ENCODE assay signal across 25 cellular contexts in the genomic region with DNA sequence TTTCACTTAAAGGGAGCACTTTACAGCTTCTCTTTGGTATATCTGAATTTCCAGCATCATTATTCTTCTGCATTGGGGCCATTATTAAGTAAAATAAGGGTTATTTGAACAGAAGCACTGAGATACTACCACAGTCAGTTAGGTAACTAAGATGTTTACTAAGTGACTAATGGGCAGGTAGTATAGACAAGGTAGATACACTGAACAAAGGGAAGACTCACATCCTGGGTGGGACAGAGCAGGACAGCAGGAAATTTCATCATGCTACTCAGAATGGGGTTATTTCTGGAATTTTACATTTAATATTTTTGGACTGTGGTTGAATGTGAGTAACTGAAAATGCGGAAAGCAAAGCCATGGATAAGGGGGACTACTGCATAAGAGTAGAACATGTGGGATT.
"Had no signal": no experiment of that assay in that cellular context is flagged by ENCODE, and none has a peak within 500 bp of the region (broad histone marks: within the 10 kb centered on the region; RNA-seq: fewer than 3 reads in every experiment).

No MANE protein-coding gene starts in this region.

- H3K27me3 ChIP-seq: Peyer's patch had no signal

- ATAC-seq: activated CD4-positive, alpha-beta T cell treated with anti-CD3 and anti-CD28 coated beads for 36 hours; activated T-cell treated with anti-CD3 and anti-CD28 coated beads, Interleukin-2, amount 50 U/mL, for 72 hours; T-cell had no signal

- H3K9me3 ChIP-seq: Peyer's patch had no signal

- DNase-seq: activated CD4-positive, alpha-beta memory T cell treated with anti-CD3 and anti-CD28 coated beads, Interleukin-2, amount 10 ng/mL, durations not matched to agents 7 days and 5 days; activated CD4-positive, alpha-beta T cell treated with anti-CD3 and anti-CD28 coated beads for 36 hours; activated CD4-positive, alpha-beta T cell treated with anti-CD3 and anti-CD28 coated beads, Interleukin-2, amount 50 U/mL, for 1 hour; activated CD8-positive, alpha-beta memory T cell treated with anti-CD3 and anti-CD28 coated beads, Interleukin-2, amount 50 U/mL, for 4 hours; activated gamma-delta T cell treated with Interleukin-2 at 50 U/mL for 16 hours; activated naive CD4-positive, alpha-beta T cell treated with anti-CD3 and anti-CD28 coated beads, Interleukin-2, amount 10 ng/mL, durations not matched to agents 7 days and 5 days; activated naive CD8-positive, alpha-beta T cell treated with anti-CD3 and anti-CD28 coated beads for 36 hours; activated T-cell treated with anti-CD3 and anti-CD28 coated beads, Interleukin-2, amount 50 U/mL, for 72 hours; central memory CD4-positive, alpha-beta T cell; MM.1S; NCI-H1105; NCI-H1436; NCI-H187 treated with DMSO at 0.1 percent for 48 hours; NCI-H2081 treated with DMSO at 0.1 percent for 48 hours; NCI-H2171; NCI-H2227 treated with DMSO at 0.1 percent for 48 hours; NCI-H526; NCI-H774; OCI-M1; Peyer's patch; SHP77 treated with DMSO at 0.1 percent for 48 hours; T-cell; T-helper 2 cell; T1000 had no signal

- H3K4me3 ChIP-seq: Peyer's patch had no signal

- H3K4me3 Mint-ChIP-seq: activated CD4-positive, alpha-beta memory T cell treated with anti-CD3 and anti-CD28 coated beads, Interleukin-2, amount 10 ng/mL, durations not matched to agents 7 days and 5 days; activated CD4-positive, alpha-beta T cell treated with anti-CD3 and anti-CD28 coated beads for 36 hours; activated naive CD4-positive, alpha-beta T cell treated with anti-CD3 and anti-CD28 coated beads, Interleukin-2, amount 10 ng/mL, durations not matched to agents 7 days and 5 days; activated naive CD8-positive, alpha-beta T cell treated with anti-CD3 and anti-CD28 coated beads for 36 hours; activated T-cell treated with anti-CD3 and anti-CD28 coated beads, Interleukin-2, amount 50 U/mL, for 72 hours; T-cell had no signal

- H3K27me3 Mint-ChIP-seq: activated CD4-positive, alpha-beta memory T cell treated with anti-CD3 and anti-CD28 coated beads, Interleukin-2, amount 10 ng/mL, durations not matched to agents 7 days and 5 days; activated CD4-positive, alpha-beta T cell treated with anti-CD3 and anti-CD28 coated beads for 36 hours; activated naive CD4-positive, alpha-beta T cell treated with anti-CD3 and anti-CD28 coated beads, Interleukin-2, amount 10 ng/mL, durations not matched to agents 7 days and 5 days; activated naive CD8-positive, alpha-beta T cell treated with anti-CD3 and anti-CD28 coated beads for 36 hours; T-cell had no signal

- H3K36me3 Mint-ChIP-seq: activated naive CD4-positive, alpha-beta T cell treated with anti-CD3 and anti-CD28 coated beads, Interleukin-2, amount 10 ng/mL, durations not matched to agents 7 days and 5 days; activated naive CD8-positive, alpha-beta T cell treated with anti-CD3 and anti-CD28 coated beads for 36 hours; T-cell had no signal

- H3K36me3 ChIP-seq: Peyer's patch had no signal

- H3K27ac ChIP-seq: Peyer's patch had no signal

- H3K4me1 ChIP-seq: Peyer's patch had no signal

- H3K9me3 Mint-ChIP-seq: activated CD4-positive, alpha-beta memory T cell treated with anti-CD3 and anti-CD28 coated beads, Interleukin-2, amount 10 ng/mL, durations not matched to agents 7 days and 5 days; activated naive CD4-positive, alpha-beta T cell treated with anti-CD3 and anti-CD28 coated beads, Interleukin-2, amount 10 ng/mL, durations not matched to agents 7 days and 5 days; activated naive CD8-positive, alpha-beta T cell treated with anti-CD3 and anti-CD28 coated beads for 36 hours; activated T-helper 2 cell treated with anti-CD3 and anti-CD28 coated beads, Interferon-gamma antibody, Interleukin-2, Interleukin-4, amounts not matched to agents 10 μg/mL and 5 μg/mL and 100 μg/mL, durations not matched to agents 14 hours and 24 hours and 36 hours; T-cell had no signal

- H3K27ac Mint-ChIP-seq: activated CD4-positive, alpha-beta memory T cell treated with anti-CD3 and anti-CD28 coated beads, Interleukin-2, amount 10 ng/mL, durations not matched to agents 7 days and 5 days; activated CD4-positive, alpha-beta T cell treated with anti-CD3 and anti-CD28 coated beads for 36 hours; activated naive CD4-positive, alpha-beta T cell treated with anti-CD3 and anti-CD28 coated beads, Interleukin-2, amount 10 ng/mL, durations not matched to agents 7 days and 5 days; activated naive CD8-positive, alpha-beta T cell treated with anti-CD3 and anti-CD28 coated beads for 36 hours; activated T-cell treated with anti-CD3 and anti-CD28 coated beads, Interleukin-2, amount 50 U/mL, for 72 hours; activated T-helper 2 cell treated with anti-CD3 and anti-CD28 coated beads, Interferon-gamma antibody, Interleukin-2, Interleukin-4, amounts not matched to agents 10 μg/mL and 5 μg/mL and 100 μg/mL, durations not matched to agents 14 hours and 24 hours and 36 hours; T-cell had no signal

- H3K4me1 Mint-ChIP-seq: activated CD4-positive, alpha-beta memory T cell treated with anti-CD3 and anti-CD28 coated beads, Interleukin-2, amount 10 ng/mL, durations not matched to agents 7 days and 5 days; activated CD4-positive, alpha-beta T cell treated with anti-CD3 and anti-CD28 coated beads for 36 hours; activated naive CD4-positive, alpha-beta T cell treated with anti-CD3 and anti-CD28 coated beads, Interleukin-2, amount 10 ng/mL, durations not matched to agents 7 days and 5 days; activated naive CD8-positive, alpha-beta T cell treated with anti-CD3 and anti-CD28 coated beads for 36 hours; T-cell had no signal
